19 cellular contexts compared by ENCODE assay signal in the genomic region with DNA sequence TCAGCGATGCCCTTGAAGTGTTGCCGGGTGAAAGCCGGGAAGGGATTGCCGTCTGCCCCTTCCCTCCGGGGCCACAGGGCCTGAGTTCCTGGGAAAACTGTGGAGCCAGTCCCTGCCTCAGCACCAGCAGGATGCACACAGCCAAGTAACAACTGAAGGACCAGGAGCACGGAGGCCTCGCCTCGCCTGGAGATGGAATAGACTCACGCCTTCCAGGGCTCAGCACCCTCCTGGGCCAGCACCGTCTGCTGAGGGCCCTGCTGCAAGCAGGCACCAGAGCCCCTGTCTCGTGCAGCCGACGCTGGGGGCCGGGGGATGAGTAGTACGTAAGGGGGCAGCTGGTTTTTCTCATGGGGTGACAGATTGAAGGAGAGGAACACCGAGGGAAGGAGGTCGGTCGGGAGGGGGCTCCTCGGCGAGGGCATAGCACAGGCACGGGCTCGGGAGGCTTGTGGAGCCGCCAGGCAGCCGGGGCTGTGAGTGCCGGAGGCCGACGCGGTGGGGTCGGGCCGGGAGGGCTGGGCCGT. TPM values are rescaled to one million over a fixed set of nuclear protein-coding genes. Genes with fewer than 3 reads are reported as not detected.
"Had no signal": no experiment of that assay in that cellular context is flagged by ENCODE, and none has a peak within 500 bp of the region (broad histone marks: within the 10 kb centered on the region; RNA-seq: fewer than 3 reads in every experiment).

No MANE protein-coding gene starts in this region.

- H3K9me3 Mint-ChIP-seq: activated CD4-positive, alpha-beta T cell treated with anti-CD3 and anti-CD28 coated beads, Interleukin-2, amount 10 ng/mL, durations not matched to agents 24 days and 14 days; activated naive CD8-positive, alpha-beta T cell treated with anti-CD3 and anti-CD28 coated beads, Interleukin-2, amount 50 U/mL, for 24 hours had no signal

- H3K4me1 ChIP-seq: parathyroid adenoma had no signal

- H3K9ac ChIP-seq: parathyroid adenoma had no signal

- H3K79me2 ChIP-seq: parathyroid adenoma had no signal

- H3K27ac ChIP-seq: coronary artery, heart right ventricle, parathyroid adenoma, upper lobe of right lung, WERI-Rb-1 had no signal

- DNase-seq: activated CD4-positive, alpha-beta T cell treated with anti-CD3 and anti-CD28 coated beads, Interleukin-2, amount 10 ng/mL, durations not matched to agents 24 days and 14 days; activated CD8-positive, alpha-beta memory T cell treated with anti-CD3 and anti-CD28 coated beads for 24 hours; activated naive CD4-positive, alpha-beta T cell treated with Interleukin-2 at 50 U/mL for 16 hours; activated naive CD8-positive, alpha-beta T cell treated with anti-CD3 and anti-CD28 coated beads, Interleukin-2, amount 50 U/mL, for 24 hours; caudate nucleus; effector CD8-positive, alpha-beta T cell; mesendoderm; stimulated activated CD4-positive, alpha-beta T cell treated with anti-CD3 and anti-CD28 coated beads, Interleukin-1b, Interleukin-23, amount 100 ng/mL, for 48 hours; stimulated activated naive CD8-positive, alpha-beta T cell treated with anti-CD3 and anti-CD28 coated beads, Interleukin-15, Interleukin-2, amounts not matched to agents 100 U/mL and 50 U/mL, for 24 hours; T-helper 1 cell; upper lobe of right lung; WERI-Rb-1 had no signal

- FAIRE-seq: frontal cortex, islet of Langerhans had no signal

- H3K27ac Mint-ChIP-seq: activated CD4-positive, alpha-beta T cell treated with anti-CD3 and anti-CD28 coated beads, Interleukin-2, amount 10 ng/mL, durations not matched to agents 24 days and 14 days; activated naive CD8-positive, alpha-beta T cell treated with anti-CD3 and anti-CD28 coated beads, Interleukin-2, amount 50 U/mL, for 24 hours had no signal

- H3K4me1 Mint-ChIP-seq: activated CD4-positive, alpha-beta T cell treated with anti-CD3 and anti-CD28 coated beads, Interleukin-2, amount 10 ng/mL, durations not matched to agents 24 days and 14 days had no signal

- H3K4me2 ChIP-seq: smooth muscle cell had no signal

- H3K36me3 ChIP-seq: heart right ventricle, left lung, upper lobe of right lung, WERI-Rb-1 had no signal

- H3K9me3 ChIP-seq: heart right ventricle, left lung, upper lobe of right lung had no signal

- H2AFZ ChIP-seq: parathyroid adenoma had no signal

- H3K4me3 Mint-ChIP-seq: activated CD4-positive, alpha-beta T cell treated with anti-CD3 and anti-CD28 coated beads, Interleukin-2, amount 10 ng/mL, durations not matched to agents 24 days and 14 days; activated naive CD8-positive, alpha-beta T cell treated with anti-CD3 and anti-CD28 coated beads, Interleukin-2, amount 50 U/mL, for 24 hours had no signal

- H3K4me3 ChIP-seq: coronary artery, heart right ventricle, left lung, smooth muscle cell, upper lobe of right lung had no signal

RNA-seq across cellular contexts. Expression of gene CBFA2T3, which starts 6.4 kb away (rescaled TPM):
- total RNA-seq: activated CD4-positive, alpha-beta T cell treated with anti-CD3 and anti-CD28 coated beads, Interleukin-2, amount 10 ng/mL, durations not matched to agents 24 days and 14 days; smooth muscle cell had no signal
